12 cellular contexts compared by ENCODE assay signal in the genomic region with DNA sequence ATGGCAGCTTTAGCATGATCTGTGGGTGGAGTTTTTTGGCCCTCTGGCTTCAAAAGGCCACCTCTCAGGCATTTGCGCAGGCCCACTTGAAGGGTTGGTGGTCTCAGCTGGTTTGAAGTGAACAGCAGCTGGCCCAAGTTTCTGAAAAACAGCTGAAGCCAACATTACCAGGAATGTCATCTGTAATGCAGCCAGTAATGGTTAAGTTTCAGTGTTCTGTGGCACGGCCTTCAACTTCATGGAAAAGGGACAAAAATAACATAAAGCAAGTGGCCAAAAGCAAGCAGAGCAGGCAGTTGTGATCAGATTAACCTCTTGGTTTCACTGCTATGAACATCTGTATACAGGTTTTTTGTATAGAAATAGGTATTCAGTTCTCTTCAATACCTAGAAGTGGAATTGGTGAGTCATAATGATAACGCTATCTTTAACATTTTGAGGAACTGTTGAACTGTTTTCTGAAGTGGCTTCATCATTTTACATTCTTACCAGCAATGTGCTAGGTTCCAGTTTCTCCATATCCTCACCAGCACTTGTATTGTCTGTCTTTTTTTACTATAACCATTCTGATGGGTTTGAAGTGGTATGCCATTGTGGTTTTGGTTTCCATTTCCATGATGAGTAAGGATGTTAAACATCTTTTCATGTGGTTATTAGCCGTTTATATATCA.
A peak's percentile ranks its signal among the peaks of the same experiment; 100 is the strongest.
DNase-seq lines count a peak whose midpoint lies in the region; ATAC-seq, FAIRE-seq and TF ChIP-seq lines count a peak whose summit lies in the region.
"Had no signal": no experiment of that assay in that cellular context is flagged by ENCODE, and none has a peak within 500 bp of the region (broad histone marks: within the 10 kb centered on the region; RNA-seq: fewer than 3 reads in every experiment).

No MANE protein-coding gene starts in this region.

- POLR2A ChIA-PET in MCF 10A (lab: Yijun Ruan, JAX): no interaction called here
- POLR2A ChIA-PET in activated CD8-positive, alpha-beta T cell treated with anti-CD3 and anti-CD28 coated beads for 36 hours (lab: Charles Lee): no interaction called here

- no peak overlapping the region for H3K27ac Mint-ChIP-seq in MCF 10A (ENCODE audit: low read depth, unreplicated experiment)
- peak overlapping the region; percentile 76 for H3K27ac Mint-ChIP-seq in activated CD8-positive, alpha-beta T cell treated with anti-CD3 and anti-CD28 coated beads for 36 hours
- H3K27ac Mint-ChIP-seq: immature natural killer cell had no signal

- WGBS in mammary epithelial cell (ENCODE audit: low coverage, missing lambda C conversion rate): 43% methylated on average over 4 of the region's 4 CpGs
- 59 to 64% methylated on average over 4 of the region's 4 CpGs for WGBS in thyroid gland, 2 donors

- no peaks in the 10 kb centered on the region for H3K36me3 Mint-ChIP-seq in MCF 10A (ENCODE audit: insufficient read depth, unreplicated experiment)
- H3K36me3 Mint-ChIP-seq in activated CD8-positive, alpha-beta T cell treated with anti-CD3 and anti-CD28 coated beads for 36 hours (ENCODE audit: low read depth): peaks cover 2% of the 10 kb centered on the region

- H3K9me3 Mint-ChIP-seq in MCF 10A (ENCODE audit: unreplicated experiment): no peaks in the 10 kb centered on the region
- H3K9me3 Mint-ChIP-seq in activated CD8-positive, alpha-beta T cell treated with anti-CD3 and anti-CD28 coated beads for 36 hours: peaks cover 18% of the 10 kb centered on the region

- H3K9me3 ChIP-seq in mammary epithelial cell (replicated peaks; ENCODE audit: insufficient read depth, low read length) (peaks cover 3% of the 10 kb centered on the region), thyroid gland (no peaks in the 10 kb centered on the region)

- no peak overlapping the region for H2AFZ ChIP-seq in mammary epithelial cell (ENCODE audit: low read depth, low read length)

- no TSS peak for BruUV-seq in mammary epithelial cell (replicated peaks; lab: Mats Ljungman, UMichigan)
- no TSS peak for BruUV-seq in MCF 10A (replicated peaks; lab: Mats Ljungman, UMichigan)

- no peak for TF ChIP-seq CTCF in mammary epithelial cell (conservative IDR thresholded peaks at IDR 0.05 in 1 of 2, IDR thresholded peaks at IDR 0.05 in 1 of 2; ENCODE audit: extremely low read depth in 1 of 2, insufficient read depth in 1 of 2, low read depth in 1 of 2, low read length in 2 of 2)
- TF ChIP-seq CTCF in MCF 10A (IDR thresholded peaks at IDR 0.05; ENCODE audit: unreplicated experiment): no peak
- TF ChIP-seq CTCF in activated CD8-positive, alpha-beta T cell treated with anti-CD3 and anti-CD28 coated beads for 36 hours (IDR thresholded peaks at IDR 0.05): no peak
- no peak for TF ChIP-seq CTCF in thyroid gland (IDR thresholded peaks at IDR 0.05)

- in situ Hi-C loops in mammary epithelial cell (cut with MboI; ENCODE audit: low sequenced_read_pairs in 2 of 2): no loop called here

- dilution Hi-C loops in mammary epithelial cell (cut with HindIII; ENCODE audit: low sequenced_read_pairs): no loop called here

- H3K79me2 ChIP-seq in mammary epithelial cell (ENCODE audit: insufficient read depth, low read length): no peaks in the 10 kb centered on the region

- FAIRE-seq in H54 (lab: Jason Lieb, UNC): no peak
- FAIRE-seq: TTC549 had no signal

- no peak overlapping the region for H3K4me3 Mint-ChIP-seq in MCF 10A (ENCODE audit: unreplicated experiment)
- no peak overlapping the region for H3K4me3 Mint-ChIP-seq in activated CD8-positive, alpha-beta T cell treated with anti-CD3 and anti-CD28 coated beads for 36 hours
- H3K4me3 Mint-ChIP-seq: immature natural killer cell had no signal

- no peak for TF ChIP-seq POLR2A in thyroid gland (IDR thresholded peaks at IDR 0.05)
- TF ChIP-seq POLR2A in H54 (IDR thresholded peaks at IDR 0.05; ENCODE audit: low read depth, low read length): no peak

- DNase-seq in mammary epithelial cell (peak; percentile 63), MCF 10A (ENCODE audit: unreplicated experiment) (no peak), thyroid gland (peak; percentile 3 to 23), NCI-H187 (lab: John Stamatoyannopoulos, UW) (no peak), H54 (ENCODE audit: insufficient read length, low spot score) (no peak), HT-29 (ENCODE audit: low spot score) (no peak)
- peak; percentile 5 for DNase-seq in activated CD8-positive, alpha-beta T cell treated with anti-CD3 and anti-CD28 coated beads for 36 hours
- DNase-seq: immature natural killer cell; stimulated activated CD4-positive, alpha-beta T cell treated with anti-CD3 and anti-CD28 coated beads, Interleukin-4, amount 100 ng/mL, for 4 hours had no signal

- H3K27me3 ChIP-seq in mammary epithelial cell (ENCODE audit: insufficient read depth, low read length): peaks cover 17% of the 10 kb centered on the region
- no peaks in the 10 kb centered on the region for H3K27me3 ChIP-seq in thyroid gland
- H3K27me3 ChIP-seq: BLaER1 treated with 17β-estradiol and CSF1 and Interleukin-3, amounts not matched to agents 10 nM and 100 nM had no signal

- no peaks in the 10 kb centered on the region for H3K4me1 Mint-ChIP-seq in MCF 10A (ENCODE audit: insufficient read depth, unreplicated experiment)
- peaks cover 18% of the 10 kb centered on the region for H3K4me1 Mint-ChIP-seq in activated CD8-positive, alpha-beta T cell treated with anti-CD3 and anti-CD28 coated beads for 36 hours (ENCODE audit: low read depth)

- no peaks in the 10 kb centered on the region for H3K4me1 ChIP-seq in mammary epithelial cell (ENCODE audit: insufficient read depth, low read length)
- peaks cover 0 to 4% of the 10 kb centered on the region in 2 donors for H3K4me1 ChIP-seq in thyroid gland

- peak; percentile 70 for ATAC-seq in HG03095 (IDR thresholded peaks at IDR 0.05; ENCODE audit: unreplicated experiment)
- peak; percentile 90 for ATAC-seq in activated CD8-positive, alpha-beta T cell treated with anti-CD3 and anti-CD28 coated beads for 36 hours

- H3K27ac ChIP-seq in mammary epithelial cell (ENCODE audit: insufficient read depth, low read depth, low read length) (no peak overlapping the region), thyroid gland (no peak overlapping the region)
- H3K27ac ChIP-seq: BLaER1 treated with 17β-estradiol and CSF1 and Interleukin-3, amounts not matched to agents 10 nM and 100 nM had no signal

- no peaks in the 10 kb centered on the region for H3K36me3 ChIP-seq in mammary epithelial cell (ENCODE audit: insufficient read depth, low read length)
- no peaks in the 10 kb centered on the region for H3K36me3 ChIP-seq in thyroid gland
- H3K36me3 ChIP-seq: BLaER1 treated with 17β-estradiol and CSF1 and Interleukin-3, amounts not matched to agents 10 nM and 100 nM had no signal

- CTCF ChIA-PET in mammary epithelial cell (lab: Charles Lee; ENCODE audit: low non-redundant PET) (no interaction called here), MCF 10A (lab: Yijun Ruan, JAX) (interaction anchor here (0.7 kb wide), 1 partner anchor 16 kb away, joined by 3 read pairs; no protein-coding TSS in a partner anchor)
- CTCF ChIA-PET in activated CD8-positive, alpha-beta T cell treated with anti-CD3 and anti-CD28 coated beads for 36 hours (lab: Charles Lee): interaction anchor here (0.6 kb wide), 1 partner anchor 260 kb away, joined by 3 read pairs; no protein-coding TSS in a partner anchor

- H3K4me2 ChIP-seq in mammary epithelial cell (ENCODE audit: insufficient read depth, low read depth, low read length): no peak overlapping the region
- H3K4me2 ChIP-seq: BLaER1 treated with 17β-estradiol and CSF1 and Interleukin-3, amounts not matched to agents 10 nM and 100 nM had no signal

- no peak overlapping the region for H3K9ac ChIP-seq in mammary epithelial cell (ENCODE audit: insufficient read depth, low read length)
- H3K9ac ChIP-seq: BLaER1 treated with 17β-estradiol and CSF1 and Interleukin-3, amounts not matched to agents 10 nM and 100 nM had no signal

- no peaks in the 10 kb centered on the region for H4K20me1 ChIP-seq in mammary epithelial cell (ENCODE audit: insufficient read depth, low read length)
- H4K20me1 ChIP-seq: BLaER1 treated with 17β-estradiol and CSF1 and Interleukin-3, amounts not matched to agents 10 nM and 100 nM had no signal

- intact Hi-C loops in mammary epithelial cell (cut with micrococcal nuclease): no loop called here
- intact Hi-C loops in MCF 10A (cut with micrococcal nuclease): no loop called here
- intact Hi-C loops in activated CD8-positive, alpha-beta T cell treated with anti-CD3 and anti-CD28 coated beads for 36 hours (cut with micrococcal nuclease): no loop called here
- intact Hi-C loops in thyroid gland (cut with DNase I): no loop called here

- H3K4me3 ChIP-seq in mammary epithelial cell (replicated peaks in 1 of 3; ENCODE audit: insufficient read depth in 1 of 3, low read depth in 2 of 3, low read length in 3 of 3) (no peak overlapping the region), thyroid gland (replicated peaks in 1 of 3) (no peak overlapping the region)

- peaks cover 12% of the 10 kb centered on the region for H3K27me3 Mint-ChIP-seq in MCF 10A (ENCODE audit: insufficient read depth, unreplicated experiment)
- H3K27me3 Mint-ChIP-seq in activated CD8-positive, alpha-beta T cell treated with anti-CD3 and anti-CD28 coated beads for 36 hours: peaks cover 5% of the 10 kb centered on the region

Comparison
In these comparisons a context has a peak if more than half of its experiments do, and no peak if none do; other contexts are left out.
1. DNase-seq: peak in mammary epithelial cell (single experiment), activated CD8-positive, alpha-beta T cell treated with anti-CD3 and anti-CD28 coated beads for 36 hours (single experiment) and thyroid gland (2 of 2); none in MCF 10A (single experiment), NCI-H187 (0 of 2), H54 (single experiment) and HT-29 (single experiment).